8 cellular contexts compared by ENCODE assay signal in the genomic region with DNA sequence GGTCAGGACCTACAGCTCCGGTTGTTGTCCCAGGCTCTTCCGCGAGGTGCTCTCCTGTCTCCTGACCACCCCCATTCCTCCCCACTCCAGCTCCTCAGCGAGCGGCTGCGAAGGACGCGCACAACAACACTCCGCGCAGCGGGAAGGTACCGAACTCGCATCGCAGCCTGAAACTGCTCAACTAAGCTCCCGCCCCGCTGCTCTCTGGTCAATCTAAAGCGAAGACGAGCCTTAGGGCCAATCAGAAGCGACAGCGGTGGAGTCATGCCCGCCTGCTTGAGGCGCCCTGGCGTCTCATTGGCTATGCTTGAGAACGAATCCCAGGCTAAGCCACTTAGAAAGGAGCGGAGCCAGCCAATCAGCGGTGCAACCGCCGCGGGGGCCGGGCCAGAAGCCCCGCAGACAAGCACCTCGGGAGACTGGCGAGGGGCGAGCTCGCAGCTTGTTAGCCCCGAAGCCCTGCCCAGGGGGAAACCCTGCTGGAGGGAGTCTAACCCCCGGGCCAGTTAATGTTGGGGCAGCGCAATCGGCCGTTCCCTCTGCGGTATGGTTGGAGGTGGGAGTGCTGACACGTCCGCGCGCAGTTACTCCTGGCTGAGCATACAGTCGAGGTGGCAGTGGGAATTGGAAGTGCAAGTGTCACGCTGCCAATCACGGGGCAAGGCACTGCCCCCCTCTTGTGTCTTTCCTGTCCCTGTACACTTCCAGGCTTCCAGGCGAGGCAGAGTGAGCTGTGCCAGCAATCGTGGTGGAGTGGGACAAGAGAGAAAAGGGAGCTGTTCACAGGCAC. TPM values are rescaled to one million over a fixed set of nuclear protein-coding genes. Genes with fewer than 3 reads are reported as not detected.
DNase-seq lines count a peak whose midpoint lies in the region; ATAC-seq and TF ChIP-seq lines count a peak whose summit lies in the region.

No MANE protein-coding gene starts in this region.

- H3K4me1 ChIP-seq in ACC112 (ENCODE audit: control insufficient read depth, insufficient read depth, low read length, unreplicated experiment) (no peaks in the 10 kb centered on the region), spleen (peaks cover 0 to 20% (median 16%) of the 10 kb centered on the region in 6 donors)

- intact Hi-C loops in spleen (cut with DNase I; ENCODE audit: low total_unique reads) = no loop called here

- DNase-seq in NCI-H2171 treated with DMSO at 0.1 percent for 48 hours (lab: John Stamatoyannopoulos, UW) = peak; percentile 99
- peak; percentile 98 for DNase-seq in WERI-Rb-1
- peak; percentile 98 for DNase-seq in cardiac fibroblast (ENCODE audit: low read depth in 2 of 2)
- DNase-seq in inferior parietal cortex (ENCODE audit: extremely low spot score) = peak; percentile 99
- DNase-seq in spleen = peak; percentile 98

- peak in 1 of 3 donors; percentile 82 for TF ChIP-seq POLR2A in spleen (IDR thresholded peaks at IDR 0.05)

- TF ChIP-seq CTCF in WERI-Rb-1 (IDR thresholded peaks at IDR 0.05; ENCODE audit: low read depth, low read length) (no peak), cardiac fibroblast (IDR thresholded peaks at IDR 0.05; ENCODE audit: low read depth, low read length) (no peak), spleen (IDR thresholded peaks at IDR 0.05 in 8 of 11, conservative IDR thresholded peaks at IDR 0.05 in 3 of 11) (peak in 2 of 11 experiments; percentile 10 to 33)

- no peak overlapping the region for H3K27ac ChIP-seq in ACC112 (ENCODE audit: low read depth, low read length)
- H3K27ac ChIP-seq in WERI-Rb-1 = peak overlapping the region; percentile 54
- H3K27ac ChIP-seq in spleen = peak overlapping the region; percentile 53 to 86 (median 74)

- H3K36me3 ChIP-seq in ACC112 (ENCODE audit: insufficient read depth, low read length) = no peaks in the 10 kb centered on the region
- no peaks in the 10 kb centered on the region for H3K36me3 ChIP-seq in WERI-Rb-1
- H3K36me3 ChIP-seq in spleen = no peaks in the 10 kb centered on the region

- 0 to 1% (median 0%) methylated on average over 41 to 50 of the region's 50 CpGs for WGBS in spleen, 5 donors

- ATAC-seq in GM18868 (IDR thresholded peaks at IDR 0.05; ENCODE audit: unreplicated experiment) = peak; percentile 96
- ATAC-seq in HG03103 (IDR thresholded peaks at IDR 0.05; ENCODE audit: low read depth, unreplicated experiment) = peak; percentile 92

- H2AFZ ChIP-seq in ACC112 (ENCODE audit: low read length, unreplicated experiment) = peak overlapping the region; percentile 91

- H3K27me3 ChIP-seq in ACC112 (ENCODE audit: insufficient read depth, low read length) = no peaks in the 10 kb centered on the region
- no peaks in the 10 kb centered on the region for H3K27me3 ChIP-seq in WERI-Rb-1 (ENCODE audit: insufficient read depth, low read depth, severe bottlenecking)
- peaks cover 0 to 29% (median 0%) of the 10 kb centered on the region in 7 donors for H3K27me3 ChIP-seq in spleen (replicated peaks in 1 of 7)

- no peaks in the 10 kb centered on the region for H3K79me2 ChIP-seq in ACC112 (ENCODE audit: control insufficient read depth, insufficient read depth, low read length, unreplicated experiment)

- H3K9me3 ChIP-seq in WERI-Rb-1 (ENCODE audit: severe bottlenecking) = no peaks in the 10 kb centered on the region
- H3K9me3 ChIP-seq in spleen = no peaks in the 10 kb centered on the region

- peak overlapping the region; percentile 74 for H3K4me3 ChIP-seq in ACC112 (ENCODE audit: low read depth, low read length)
- H3K4me3 ChIP-seq in WERI-Rb-1 (ENCODE audit: low read depth, low read length) = peak overlapping the region; percentile 65
- H3K4me3 ChIP-seq in cardiac fibroblast (replicated peaks in 1 of 2; ENCODE audit: low read depth in 2 of 2, low read length in 2 of 2) = peak overlapping the region; percentile 58 to 60
- H3K4me3 ChIP-seq in spleen = peak overlapping the region; percentile 59 to 90 (median 62)

RNA-seq across cellular contexts. Expression of gene ZBTB32, which starts 1.9 kb away (rescaled TPM):
- total RNA-seq in spleen = 1 to 10 TPM; 2.5 to 6.9 (median 4.0) TPM
- polyA plus RNA-seq in spleen = 1 to 10 TPM; 3.0 to 8.2 (median 4.8) TPM

RNA-seq across cellular contexts. Expression of gene KMT2B, which starts 15.4 kb away (rescaled TPM):
- 10 to 100 TPM; 36.6 to 58.2 (median 50.7) TPM for total RNA-seq in spleen
- polyA plus RNA-seq in spleen = 10 to 100 TPM; 17.6 to 37.2 (median 27.6) TPM

RNA-seq across cellular contexts. Expression of gene UPK1A, which starts 36.1 kb away (rescaled TPM):
- total RNA-seq in spleen = not detected
- polyA plus RNA-seq in spleen = under 1 TPM in 1 of 3 donors, not detected in 2; 0.11 TPM

RNA-seq across cellular contexts. Expression of gene IGFLR1, which starts 39.8 kb away (rescaled TPM):
- total RNA-seq in spleen = 10 to 100 TPM; 16.5 to 64.7 (median 43.5) TPM
- 10 to 100 TPM; 30.1 to 62.9 (median 49.3) TPM for polyA plus RNA-seq in spleen

RNA-seq across cellular contexts. Expression of gene U2AF1L4, which starts 42.8 kb away (rescaled TPM):
- total RNA-seq in spleen = 10 to 100 TPM; 27.3 to 65.1 (median 29.7) TPM
- 10 to 100 TPM; 27.2 to 96.5 (median 60.7) TPM for polyA plus RNA-seq in spleen
